In the genomic region with DNA sequence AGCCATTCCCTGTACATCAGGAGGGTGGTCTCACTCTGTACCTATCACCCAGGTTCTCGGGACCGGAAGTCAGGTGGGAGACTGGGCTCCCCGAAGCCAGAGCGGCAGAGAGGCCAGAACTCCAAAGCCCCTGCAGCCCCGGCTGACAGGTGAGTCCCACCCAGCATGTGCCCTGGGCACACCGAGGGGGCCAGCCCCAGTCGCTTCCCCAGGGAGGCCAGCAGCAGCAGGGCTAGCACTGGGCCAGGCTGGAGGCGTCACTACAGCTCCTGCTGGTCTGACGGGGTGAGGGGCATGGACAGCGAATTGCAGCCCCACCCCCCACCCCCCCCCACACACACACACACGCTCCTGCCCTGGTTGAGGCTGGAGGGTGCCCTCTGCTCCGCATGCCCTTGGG, we compare ENCODE assay signal across 13 cellular contexts. TPM values are rescaled to one million over a fixed set of nuclear protein-coding genes. Genes with fewer than 3 reads are reported as not detected.
DNase-seq lines count a peak whose midpoint lies in the region; ATAC-seq, FAIRE-seq and TF ChIP-seq lines count a peak whose summit lies in the region.
"Had no signal": no experiment of that assay in that cellular context is flagged by ENCODE, and none has a peak within 500 bp of the region (broad histone marks: within the 10 kb centered on the region; RNA-seq: fewer than 3 reads in every experiment).

No MANE protein-coding gene starts in this region.

- TF ChIP-seq CTCF in left ventricle myocardium inferior (IDR thresholded peaks at IDR 0.05; ENCODE audit: borderline replicate concordance) (no peak), K562 (IDR thresholded peaks at IDR 0.05 in 2 of 3, conservative IDR thresholded peaks at IDR 0.05 in 1 of 3; ENCODE audit: insufficient read depth in 2 of 3, low read depth in 1 of 3, low read length in 3 of 3) (no peak), upper lobe of right lung (IDR thresholded peaks at IDR 0.05) (no peak)

- CTCF ChIA-PET in K562 (lab: Yijun Ruan, JAX; ENCODE audit: low intra/inter-chr PET ratio), result no interaction called here

- H4K20me1 ChIP-seq in BLaER1 treated with 17β-estradiol and CSF1 and Interleukin-3, amounts not matched to agents 10 nM and 100 nM, result peaks cover 0 to 56% (median 30%) of the 10 kb centered on the region in 11 experiments; a peak in 18 of 22 replicates
- H4K20me1 ChIP-seq in K562 (replicated peaks; ENCODE audit: control insufficient read depth, insufficient read depth, low read length), result peaks cover 11% of the 10 kb centered on the region; the same call in 1 of the 2 replicates

- no peaks in the 10 kb centered on the region for H3K9me3 ChIP-seq in left ventricle myocardium inferior (replicated peaks)
- H3K9me3 ChIP-seq in BLaER1 treated with 17β-estradiol and CSF1 and Interleukin-3, amounts not matched to agents 10 nM and 100 nM (replicated peaks in 1 of 11), result no peaks in the 10 kb centered on the region
- H3K9me3 ChIP-seq in K562 (replicated peaks; ENCODE audit: control insufficient read depth, insufficient read depth, low read depth, low read length), result no peaks in the 10 kb centered on the region
- no peaks in the 10 kb centered on the region for H3K9me3 ChIP-seq in upper lobe of right lung

- BruUV-seq in K562 (replicated peaks; lab: Mats Ljungman, UMichigan), result no TSS peak

- no peak for FAIRE-seq in K562 (lab: Jason Lieb, UNC)
- FAIRE-seq: H1 had no signal

- POLR2A ChIA-PET in K562 (lab: Yijun Ruan, JAX), result interaction anchor here (0.6 kb wide), 2 partner anchors 8 to 14 kb away, joined by 3 read pairs; no protein-coding TSS in a partner anchor

- no peak for ATAC-seq in Right ventricle myocardium inferior
- ATAC-seq in K562, result no peak
- no peak for ATAC-seq in upper lobe of right lung
- no peak for ATAC-seq in GM21515 (IDR thresholded peaks at IDR 0.05; ENCODE audit: unreplicated experiment)
- ATAC-seq: CD8-positive, alpha-beta T cell had no signal

- TF ChIP-seq RAD21 in K562 (CRISPR knock-in tag; conservative IDR thresholded peaks at IDR 0.05 in 1 of 2, IDR thresholded peaks at IDR 0.05 in 1 of 2), result no peak

- no peaks in the 10 kb centered on the region for H3K79me2 ChIP-seq in K562 (ENCODE audit: control insufficient read depth, insufficient read depth, low read length)

- in situ Hi-C loops in K562 (cut with MboI), result no loop called here

- H3K9me1 ChIP-seq in K562 (ENCODE audit: control insufficient read depth, insufficient read depth, low read length), result no peaks in the 10 kb centered on the region

- H3K4me1 ChIP-seq in left ventricle myocardium inferior (peaks cover 48% of the 10 kb centered on the region), K562 (replicated peaks in 1 of 2; ENCODE audit: control insufficient read depth in 2 of 2, insufficient read depth in 2 of 2, low read length in 2 of 2) (peaks cover 25 to 59% of the 10 kb centered on the region in 2 experiments), upper lobe of right lung (peaks cover 15% of the 10 kb centered on the region)
- H3K4me1 ChIP-seq in BLaER1 treated with 17β-estradiol and CSF1 and Interleukin-3, amounts not matched to agents 10 nM and 100 nM, result peaks cover 60 to 100% (median 90%) of the 10 kb centered on the region in 10 experiments

- no peak for DNase-seq in left ventricle myocardium inferior
- no peak for DNase-seq in Right ventricle myocardium inferior (ENCODE audit: missing footprints)
- no peak for DNase-seq in K562 (ENCODE audit: extremely low read depth in 1 of 4, low spot score in 3 of 4)
- no peak for DNase-seq in upper lobe of right lung
- DNase-seq: Calu3; CD8-positive, alpha-beta T cell; DMS79 treated with DMSO at 0.1 percent for 48 hours; GF-D8; H9 had no signal

- H3K27ac ChIP-seq in left ventricle myocardium inferior (replicated peaks), result peak overlapping the region; percentile 71
- H3K27ac ChIP-seq in BLaER1 treated with 17β-estradiol and CSF1 and Interleukin-3, amounts not matched to agents 10 nM and 100 nM, result peak overlapping the region in 4 of 11 experiments; percentile 14 to 97 (median 75); a peak in 7 of 22 replicates
- no peak overlapping the region for H3K27ac ChIP-seq in K562 (ENCODE audit: extremely low read depth, low read depth, low read length)
- H3K27ac ChIP-seq in upper lobe of right lung, result no peak overlapping the region

- TF ChIP-seq POLR2A in K562 (conservative IDR thresholded peaks at IDR 0.05), result no peak

- peak overlapping the region in 6 of 11 experiments; percentile 4 to 49 (median 30); a peak in 4 of 22 replicates for H3K9ac ChIP-seq in BLaER1 treated with 17β-estradiol and CSF1 and Interleukin-3, amounts not matched to agents 10 nM and 100 nM
- peak overlapping the region in 1 of 2 experiments; percentile 73; a peak in 1 of 4 replicates for H3K9ac ChIP-seq in K562 (ENCODE audit: insufficient read depth in 1 of 2, low read depth in 2 of 2, low read length in 2 of 2)

- 91% methylated on average over 7 of the region's 12 CpGs for WGBS in K562 (ENCODE audit: insufficient coverage, low coverage, missing lambda C conversion rate)

- H3K4me3 ChIP-seq in left ventricle myocardium inferior, result no peak overlapping the region
- no peak overlapping the region for H3K4me3 ChIP-seq in BLaER1 treated with 17β-estradiol and CSF1 and Interleukin-3, amounts not matched to agents 10 nM and 100 nM
- no peak overlapping the region for H3K4me3 ChIP-seq in K562
- H3K4me3 ChIP-seq in upper lobe of right lung, result no peak overlapping the region

- peak overlapping the region in 10 of 11 experiments; percentile 1 to 100 (median 95); a peak in 16 of 22 replicates for H3K4me2 ChIP-seq in BLaER1 treated with 17β-estradiol and CSF1 and Interleukin-3, amounts not matched to agents 10 nM and 100 nM
- H3K4me2 ChIP-seq in K562 (ENCODE audit: insufficient read depth, low read length), result no peak overlapping the region

- H2AFZ ChIP-seq in K562 (ENCODE audit: low read depth, low read length), result no peak overlapping the region

- intact Hi-C loops in left ventricle myocardium inferior (cut with micrococcal nuclease) (no loop called here), Right ventricle myocardium inferior (cut with DNase I) (no loop called here), K562 (cut with micrococcal nuclease) (no loop called here), upper lobe of right lung (cut with DNase I) (no loop called here)

- H3K27me3 ChIP-seq in left ventricle myocardium inferior (ENCODE audit: low read depth), result peaks cover 8% of the 10 kb centered on the region
- peaks cover 0 to 6% (median 2%) of the 10 kb centered on the region in 11 experiments; a peak in 15 of 22 replicates for H3K27me3 ChIP-seq in BLaER1 treated with 17β-estradiol and CSF1 and Interleukin-3, amounts not matched to agents 10 nM and 100 nM
- H3K27me3 ChIP-seq in K562 (ENCODE audit: control insufficient read depth in 2 of 2, insufficient read depth in 2 of 2, low read length in 2 of 2), result no peaks in the 10 kb centered on the region
- no peaks in the 10 kb centered on the region for H3K27me3 ChIP-seq in upper lobe of right lung

- peaks cover 61% of the 10 kb centered on the region for H3K36me3 ChIP-seq in left ventricle myocardium inferior
- H3K36me3 ChIP-seq in BLaER1 treated with 17β-estradiol and CSF1 and Interleukin-3, amounts not matched to agents 10 nM and 100 nM, result peaks cover 39 to 69% (median 60%) of the 10 kb centered on the region in 11 experiments
- H3K36me3 ChIP-seq in K562 (ENCODE audit: control insufficient read depth, insufficient read depth, low read length), result peaks cover 76% of the 10 kb centered on the region
- peaks cover 64% of the 10 kb centered on the region for H3K36me3 ChIP-seq in upper lobe of right lung

- TF ChIP-seq EP300 in K562 (IDR thresholded peaks at IDR 0.05; ENCODE audit: low read length), result no peak

RNA-seq across cellular contexts. Expression of a gene that starts 7.9 kb away (rescaled TPM):
- total RNA-seq in left ventricle myocardium inferior (not detected), Right ventricle myocardium inferior (not detected), K562 (2014; rRNA removed) (not detected in 2 replicates), K562 (2014; rRNA removed; fragmentation: Illumina TruSeq; extraction: Trizol) (not detected in 2 replicates), K562 (2015; rRNA removed; fragmentation: Illumina TruSeq; extraction: Trizol) (not detected in 2 replicates), K562 (2021) (not detected in 2 replicates), upper lobe of right lung (not detected)
- total RNA-seq in K562 (2011; cell fraction: chromatin; rRNA removed; ENCODE audit: low replicate concordance), result not detected in 2 replicates
- total RNA-seq in K562 (2011; cell fraction: nucleolus; rRNA removed), result not detected in 2 replicates
- total RNA-seq in K562 (2011; cell fraction: nucleoplasm; rRNA removed), result not detected in 2 replicates
- polyA plus RNA-seq in K562 (2011; rRNA removed) (not detected in 2 replicates), K562 (2014; fragmentation: Illumina TruSeq; extraction: Trizol) (not detected in 2 replicates), K562 (2014; fragmentation: Nextera tagmentation; extraction: Ambion mirVana) (not detected), K562 (2014; rRNA removed) (not detected in 2 replicates)
- not detected in 2 replicates for polyA plus RNA-seq in K562 (2011; cell fraction: cytosol; rRNA removed)
- 0.21 TPM in 1 of 2 replicates, not detected in the other for polyA plus RNA-seq in K562 (2011; cell fraction: nucleus; rRNA removed)
- not detected in 2 replicates for polyA plus RNA-seq in K562 (2012)
- not detected in 2 replicates for polyA minus RNA-seq in K562 (2011; rRNA and poly(A)+ RNA removed)
- polyA minus RNA-seq in K562 (2011; cell fraction: cytosol; rRNA and poly(A)+ RNA removed), result not detected in 2 replicates
- polyA minus RNA-seq in K562 (2011; cell fraction: nucleus; rRNA and poly(A)+ RNA removed), result not detected in 2 replicates
- total RNA-seq: A172, Calu3 had no signal

RNA-seq across cellular contexts. Expression of a gene that starts 20.4 kb away (rescaled TPM):
- total RNA-seq in left ventricle myocardium inferior (42.6 TPM), Right ventricle myocardium inferior (63.7 TPM), K562 (2014; rRNA removed) (683 and 757 TPM in 2 replicates), K562 (2014; rRNA removed; fragmentation: Illumina TruSeq; extraction: Trizol) (44.5 and 72.5 TPM in 2 replicates), K562 (2015; rRNA removed; fragmentation: Illumina TruSeq; extraction: Trizol) (196 and 239 TPM in 2 replicates), K562 (2021) (384 and 422 TPM in 2 replicates), upper lobe of right lung (257 TPM)
- 136 and 579 TPM in 2 replicates for total RNA-seq in K562 (2011; cell fraction: chromatin; rRNA removed; ENCODE audit: low replicate concordance)
- total RNA-seq in K562 (2011; cell fraction: nucleolus; rRNA removed), result 819 and 943 TPM in 2 replicates
- 427 and 435 TPM in 2 replicates for total RNA-seq in K562 (2011; cell fraction: nucleoplasm; rRNA removed)
- polyA plus RNA-seq in K562 (2011; rRNA removed) (93.0 and 157 TPM in 2 replicates), K562 (2014; fragmentation: Illumina TruSeq; extraction: Trizol) (63.5 and 240 TPM in 2 replicates), K562 (2014; fragmentation: Nextera tagmentation; extraction: Ambion mirVana) (under 1 TPM; 0.34 to 0.45 TPM), K562 (2014; rRNA removed) (519 and 579 TPM in 2 replicates)
- polyA plus RNA-seq in K562 (2011; cell fraction: cytosol; rRNA removed), result 366 and 963 TPM in 2 replicates
- 349 and 566 TPM in 2 replicates for polyA plus RNA-seq in K562 (2011; cell fraction: nucleus; rRNA removed)
- polyA plus RNA-seq in K562 (2012), result 346 and 377 TPM in 2 replicates
- 40.1 and 80.4 TPM in 2 replicates for polyA minus RNA-seq in K562 (2011; rRNA and poly(A)+ RNA removed)
- 249 and 254 TPM in 2 replicates for polyA minus RNA-seq in K562 (2011; cell fraction: cytosol; rRNA and poly(A)+ RNA removed)
- 78.6 and 83.5 TPM in 2 replicates for polyA minus RNA-seq in K562 (2011; cell fraction: nucleus; rRNA and poly(A)+ RNA removed)

RNA-seq across cellular contexts. Expression of a gene that starts 32.5 kb away (rescaled TPM):
- 25.3 TPM for total RNA-seq in left ventricle myocardium inferior
- 24.0 TPM for total RNA-seq in Right ventricle myocardium inferior
- total RNA-seq in K562 (2011; cell fraction: chromatin; rRNA removed; ENCODE audit: low replicate concordance), result 321 and 787 TPM in 2 replicates
- 569 and 688 TPM in 2 replicates for total RNA-seq in K562 (2011; cell fraction: nucleolus; rRNA removed)
- total RNA-seq in K562 (2011; cell fraction: nucleoplasm; rRNA removed), result 436 and 479 TPM in 2 replicates
- 89.2 and 121 TPM in 2 replicates for total RNA-seq in K562 (2014; rRNA removed)
- total RNA-seq in K562 (2014; rRNA removed; fragmentation: Illumina TruSeq; extraction: Trizol), result 17.6 and 26.6 TPM in 2 replicates
- total RNA-seq in K562 (2015; rRNA removed; fragmentation: Illumina TruSeq; extraction: Trizol), result 45.3 and 45.5 TPM in 2 replicates
- total RNA-seq in K562 (2021), result 126 and 141 TPM in 2 replicates
- 53.9 and 168 TPM in 2 replicates for polyA plus RNA-seq in K562 (2011; rRNA removed)
- polyA plus RNA-seq in K562 (2011; cell fraction: cytosol; rRNA removed), result 114 and 126 TPM in 2 replicates
- 587 and 718 TPM in 2 replicates for polyA plus RNA-seq in K562 (2011; cell fraction: nucleus; rRNA removed)
- polyA plus RNA-seq in K562 (2012), result 111 and 112 TPM in 2 replicates
- polyA plus RNA-seq in K562 (2014; fragmentation: Illumina TruSeq; extraction: Trizol), result 32.9 and 65.4 TPM in 2 replicates
- polyA plus RNA-seq in K562 (2014; fragmentation: Nextera tagmentation; extraction: Ambion mirVana), result 10 to 100 TPM; 12.2 to 15.4 TPM
- polyA plus RNA-seq in K562 (2014; rRNA removed), result 65.6 and 82.5 TPM in 2 replicates
- 19.0 and 22.9 TPM in 2 replicates for polyA minus RNA-seq in K562 (2011; rRNA and poly(A)+ RNA removed)
- polyA minus RNA-seq in K562 (2011; cell fraction: cytosol; rRNA and poly(A)+ RNA removed), result 57.7 and 136 TPM in 2 replicates
- polyA minus RNA-seq in K562 (2011; cell fraction: nucleus; rRNA and poly(A)+ RNA removed), result 78.2 and 151 TPM in 2 replicates
- 104 TPM for total RNA-seq in upper lobe of right lung

RNA-seq across cellular contexts. Expression of a gene that starts 55.9 kb away (rescaled TPM):
- 3.1 TPM for total RNA-seq in left ventricle myocardium inferior
- total RNA-seq in Right ventricle myocardium inferior, result 2.9 TPM
- total RNA-seq in K562 (2011; cell fraction: chromatin; rRNA removed; ENCODE audit: low replicate concordance), result 0.79 and 2.9 TPM in 2 replicates
- 3.2 and 3.7 TPM in 2 replicates for total RNA-seq in K562 (2011; cell fraction: nucleolus; rRNA removed)
- 0.95 and 1.1 TPM in 2 replicates for total RNA-seq in K562 (2011; cell fraction: nucleoplasm; rRNA removed)
- total RNA-seq in K562 (2014; rRNA removed), result 2.7 and 4.1 TPM in 2 replicates
- total RNA-seq in K562 (2014; rRNA removed; fragmentation: Illumina TruSeq; extraction: Trizol), result 0.15 and 0.19 TPM in 2 replicates
- 0.72 and 0.87 TPM in 2 replicates for total RNA-seq in K562 (2015; rRNA removed; fragmentation: Illumina TruSeq; extraction: Trizol)
- 2.5 and 3.1 TPM in 2 replicates for total RNA-seq in K562 (2021)
- 0.88 and 3.0 TPM in 2 replicates for polyA plus RNA-seq in K562 (2011; rRNA removed)
- 3.2 and 5.5 TPM in 2 replicates for polyA plus RNA-seq in K562 (2011; cell fraction: cytosol; rRNA removed)
- 2.9 and 3.8 TPM in 2 replicates for polyA plus RNA-seq in K562 (2011; cell fraction: nucleus; rRNA removed)
- 0.95 and 1.2 TPM in 2 replicates for polyA plus RNA-seq in K562 (2012)
- 0.70 and 1.9 TPM in 2 replicates for polyA plus RNA-seq in K562 (2014; fragmentation: Illumina TruSeq; extraction: Trizol)
- under 1 TPM in 1 of 2 experiments, not detected in 1; 0.04 TPM for polyA plus RNA-seq in K562 (2014; fragmentation: Nextera tagmentation; extraction: Ambion mirVana)
- polyA plus RNA-seq in K562 (2014; rRNA removed), result 1.5 and 2.1 TPM in 2 replicates
- polyA minus RNA-seq in K562 (2011; rRNA and poly(A)+ RNA removed), result 0.42 and 0.87 TPM in 2 replicates
- 1.9 and 3.5 TPM in 2 replicates for polyA minus RNA-seq in K562 (2011; cell fraction: cytosol; rRNA and poly(A)+ RNA removed)
- 1.5 and 2.3 TPM in 2 replicates for polyA minus RNA-seq in K562 (2011; cell fraction: nucleus; rRNA and poly(A)+ RNA removed)
- 7.0 TPM for total RNA-seq in upper lobe of right lung
- total RNA-seq: A172 had no signal
